ENCODE assay signal across 9 cellular contexts in the genomic region with DNA sequence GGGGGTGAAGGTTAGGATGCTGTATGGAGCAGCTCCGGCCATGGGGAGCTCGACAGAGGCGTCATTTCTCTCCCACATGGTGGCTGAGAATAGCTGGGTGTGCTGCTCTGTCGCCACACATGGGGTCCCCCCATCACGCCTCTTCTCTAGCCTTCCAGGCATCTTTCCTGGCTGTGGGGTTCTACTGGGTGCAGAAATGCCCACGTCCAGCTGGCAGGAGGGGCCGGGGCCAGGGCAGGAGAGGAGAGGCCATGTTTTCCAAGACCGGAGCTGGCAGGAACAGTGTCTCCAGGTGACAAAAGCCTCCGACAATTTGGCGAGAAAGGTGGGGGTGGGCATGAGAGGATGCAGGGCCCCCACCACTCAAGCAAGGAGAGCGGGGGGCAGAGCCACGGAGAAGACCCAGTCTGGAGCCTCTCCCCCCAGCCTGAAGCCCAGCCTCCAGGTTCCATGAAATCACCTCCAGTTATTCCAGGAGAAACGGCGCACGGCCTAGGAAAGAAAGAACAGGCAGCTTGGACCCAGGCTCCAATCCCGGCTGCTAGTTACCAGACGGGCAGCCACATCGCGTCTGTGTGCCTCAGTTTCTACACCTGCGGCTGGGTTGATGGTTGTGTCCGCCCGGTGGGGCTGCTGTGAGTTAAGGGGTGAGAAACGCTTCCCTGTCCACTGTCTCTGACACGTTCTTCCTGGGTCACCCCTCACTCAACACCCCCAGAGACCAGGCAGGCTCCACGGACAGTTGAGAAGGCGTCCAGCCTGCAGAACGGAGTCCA. TPM values are rescaled to one million over a fixed set of nuclear protein-coding genes. Genes with fewer than 3 reads are reported as not detected.
A peak's percentile ranks its signal among the peaks of the same experiment; 100 is the strongest.
DNase-seq lines count a peak whose midpoint lies in the region; ATAC-seq and TF ChIP-seq lines count a peak whose summit lies in the region.
"Had no signal": no experiment of that assay in that cellular context is flagged by ENCODE, and none has a peak within 500 bp of the region (broad histone marks: within the 10 kb centered on the region; RNA-seq: fewer than 3 reads in every experiment).

No MANE protein-coding gene starts in this region.

- peak overlapping the region; percentile 89 for H3K27ac ChIP-seq in fibroblast of lung (ENCODE audit: insufficient read depth, low read length)

- peak overlapping the region; percentile 59 for H3K4me3 ChIP-seq in WI38 (ENCODE audit: low read depth, low read length)
- H3K4me3 ChIP-seq in fibroblast of lung (replicated peaks in 1 of 4; ENCODE audit: control extremely low read depth in 1 of 4, insufficient read depth in 1 of 4, low read depth in 3 of 4, low read length in 4 of 4): peak overlapping the region; percentile 24 to 60 (median 44)

- no peaks in the 10 kb centered on the region for H3K9me3 ChIP-seq in fibroblast of lung (ENCODE audit: control insufficient read depth, insufficient read depth, low read depth, low read length)

- peak overlapping the region; percentile 61 for H3K9ac ChIP-seq in fibroblast of lung (ENCODE audit: insufficient read depth, low read length)

- peaks cover 11% of the 10 kb centered on the region for H3K36me3 ChIP-seq in fibroblast of lung (ENCODE audit: control insufficient read depth, insufficient read depth, low read length)

- peaks cover 22% of the 10 kb centered on the region for H3K4me1 ChIP-seq in fibroblast of lung (ENCODE audit: control insufficient read depth, extremely low read depth, insufficient read depth, low read length)

- peak overlapping the region; percentile 59 for H3K4me2 ChIP-seq in fibroblast of lung (ENCODE audit: extremely low read depth, insufficient read depth, low read length)

- no peak overlapping the region for H2AFZ ChIP-seq in fibroblast of lung (ENCODE audit: low read length)

- intact Hi-C loops in sciatic nerve (cut with DNase I): no loop called here

- peaks cover 11% of the 10 kb centered on the region for H3K79me2 ChIP-seq in fibroblast of lung (ENCODE audit: control insufficient read depth, insufficient read depth, low read length)

- DNase-seq in Daoy (ENCODE audit: low read depth) (peak; percentile 4), fibroblast of lung (ENCODE audit: low read depth in 2 of 2) (no peak), sciatic nerve (ENCODE audit: low spot score) (peak; percentile 56)
- DNase-seq: NCI-H1417 treated with DMSO at 0.1 percent for 48 hours had no signal

- no peak for ATAC-seq in sciatic nerve
- ATAC-seq in HG02642 (IDR thresholded peaks at IDR 0.05; ENCODE audit: poor library complexity, unreplicated experiment): no peak
- ATAC-seq in HG03460 (IDR thresholded peaks at IDR 0.05; ENCODE audit: unreplicated experiment): no peak
- ATAC-seq in HG03442 (IDR thresholded peaks at IDR 0.05; ENCODE audit: unreplicated experiment): no peak
- no peak for ATAC-seq in HG02571 (IDR thresholded peaks at IDR 0.05; ENCODE audit: unreplicated experiment)

- TF ChIP-seq CTCF in WI38 (IDR thresholded peaks at IDR 0.05; ENCODE audit: low read depth, low read length) (no peak), fibroblast of lung (conservative IDR thresholded peaks at IDR 0.05 in 1 of 2, IDR thresholded peaks at IDR 0.05 in 1 of 2; ENCODE audit: low read depth in 1 of 2, low read length in 2 of 2) (no peak)

- H4K20me1 ChIP-seq in fibroblast of lung (ENCODE audit: control insufficient read depth, extremely low read depth, insufficient read depth, low read length): no peaks in the 10 kb centered on the region

- H3K27me3 ChIP-seq in fibroblast of lung (ENCODE audit: control insufficient read depth, insufficient read depth, low read length): no peaks in the 10 kb centered on the region

RNA-seq across cellular contexts. Expression of a gene that starts 27.4 kb away (rescaled TPM):
- total RNA-seq in Daoy (2014; rRNA removed; shearing (Covaris generic)): 0.29 TPM in 1 of 2 replicates, not detected in the other
- total RNA-seq in fibroblast of lung (261 and 367 TPM in 2 replicates), sciatic nerve (35.6 TPM)
- polyA plus RNA-seq in fibroblast of lung: 179 and 189 TPM in 2 replicates
- polyA plus RNA-seq in fibroblast of lung (2012): 431 and 600 TPM in 2 replicates
- polyA minus RNA-seq in fibroblast of lung (ENCODE audit: low replicate concordance): 88.2 and 101 TPM in 2 replicates

RNA-seq across cellular contexts. Expression of a gene that starts 49.2 kb away (rescaled TPM):
- total RNA-seq in Daoy (2014; rRNA removed; shearing (Covaris generic)): 110 and 115 TPM in 2 replicates
- total RNA-seq in fibroblast of lung (224 and 249 TPM in 2 replicates), sciatic nerve (143 TPM)
- 78.2 and 86.1 TPM in 2 replicates for polyA plus RNA-seq in fibroblast of lung
- polyA plus RNA-seq in fibroblast of lung (2012): 102 and 162 TPM in 2 replicates
- polyA minus RNA-seq in fibroblast of lung (ENCODE audit: low replicate concordance): 151 and 174 TPM in 2 replicates

Comparison
In these comparisons a context has a peak if more than half of its experiments do, and no peak if none do; other contexts are left out.
1. DNase-seq: peak in Daoy (single experiment) and sciatic nerve (single experiment); none in fibroblast of lung (0 of 2).
2. RNA of a gene that starts 27.4 kb away (total RNA-seq): 261 to 367 TPM in fibroblast of lung and 35.6 TPM in sciatic nerve (single experiment); 0.29 TPM in Daoy; every median in the first group is over 10 times any median in the second.